ENCODE assay signal across 8 cellular contexts in the genomic region with DNA sequence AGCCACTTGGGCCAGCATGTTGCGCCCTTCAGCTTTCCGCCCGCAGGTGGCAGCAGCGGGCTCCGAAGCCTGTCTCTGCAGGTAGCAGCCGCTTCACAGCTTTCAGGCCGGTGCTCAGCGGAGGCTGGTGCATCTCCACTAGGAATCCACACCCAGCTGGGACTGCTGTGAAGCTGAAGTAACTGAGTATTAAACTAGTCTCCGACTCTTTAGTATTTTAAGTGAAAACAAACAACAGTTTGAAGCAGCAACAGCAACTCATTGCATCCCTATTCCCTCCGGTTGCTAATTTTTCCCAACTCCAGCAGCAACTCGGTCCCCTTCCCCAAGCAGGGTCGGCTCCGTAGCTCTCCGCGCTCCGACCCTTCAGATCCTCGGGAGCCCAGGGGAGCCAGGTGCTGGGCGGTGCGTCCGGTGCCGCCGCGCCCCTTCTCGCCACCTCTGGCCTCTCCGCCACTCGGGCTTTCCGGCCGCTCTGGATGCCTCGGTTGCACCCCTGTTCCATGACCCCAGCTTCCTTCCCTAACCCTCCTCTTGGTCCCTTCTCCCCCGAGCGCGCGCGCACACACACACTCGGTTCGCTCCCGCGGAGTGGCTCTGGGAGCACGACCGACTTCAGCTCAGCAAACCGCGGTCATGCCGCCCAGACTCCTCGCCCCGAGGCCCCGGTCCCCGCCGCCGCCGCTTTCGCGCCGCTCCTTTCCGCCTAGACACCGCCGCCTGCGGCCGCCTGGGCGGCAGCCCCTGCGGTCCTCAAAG. TPM values are rescaled to one million over a fixed set of nuclear protein-coding genes. Genes with fewer than 3 reads are reported as not detected.
A peak's percentile ranks its signal among the peaks of the same experiment; 100 is the strongest.
DNase-seq lines count a peak whose midpoint lies in the region; ATAC-seq and TF ChIP-seq lines count a peak whose summit lies in the region.

No MANE protein-coding gene starts in this region.

- ATAC-seq in GM19467 (IDR thresholded peaks at IDR 0.05; ENCODE audit: unreplicated experiment), result peak; percentile 98

- peak overlapping the region; percentile 35 for H3K4me3 ChIP-seq in epithelial cell of esophagus (ENCODE audit: low read length)

- peaks cover 11% of the 10 kb centered on the region for H3K4me1 Mint-ChIP-seq in mesothelial cell of epicardium

- H3K4me3 Mint-ChIP-seq in mesothelial cell of epicardium, result peak overlapping the region; percentile 81

- no peaks in the 10 kb centered on the region for H3K36me3 Mint-ChIP-seq in mesothelial cell of epicardium

- no peak overlapping the region for H3K27ac Mint-ChIP-seq in mesothelial cell of epicardium

- DNase-seq in CMK (ENCODE audit: low read depth) (peak; percentile 8), HK-2 (ENCODE audit: unreplicated experiment) (peak; percentile 84), NCI-H82 (lab: John Stamatoyannopoulos, UW) (peak; percentile 88), epithelial cell of esophagus (ENCODE audit: low read depth) (peak; percentile 92), mesothelial cell of epicardium (ENCODE audit: low spot score in 2 of 2, unreplicated experiment in 2 of 2) (peak; percentile 72 to 90)
- DNase-seq in activated CD8-positive, alpha-beta memory T cell treated with anti-CD3 and anti-CD28 coated beads, Interleukin-2, amount 50 U/mL, for 4 hours, result peak; percentile 42
- peak; percentile 57 to 66 for DNase-seq in stimulated activated CD8-positive, alpha-beta memory T cell treated with anti-CD3 and anti-CD28 coated beads, Interleukin-2, amount 100 ng/mL, for 48 hours (ENCODE audit: low read depth in 2 of 2)

- H3K27me3 Mint-ChIP-seq in mesothelial cell of epicardium (ENCODE audit: low read depth), result peaks cover 91% of the 10 kb centered on the region

- no peaks in the 10 kb centered on the region for H3K9me3 Mint-ChIP-seq in mesothelial cell of epicardium

- TF ChIP-seq CTCF in epithelial cell of esophagus (IDR thresholded peaks at IDR 0.05; ENCODE audit: insufficient read depth, low read depth, low read length, missing control alignments), result peak; percentile 95
- peak; percentile 90 for TF ChIP-seq CTCF in mesothelial cell of epicardium (IDR thresholded peaks at IDR 0.05; ENCODE audit: unreplicated experiment)

RNA-seq across cellular contexts. Expression of a gene that starts 0.8 kb away (rescaled TPM):
- 0.13 to 1.6 TPM (median 0.20 TPM) in 3 replicates for total RNA-seq in mesothelial cell of epicardium

Comparison
In these comparisons a context has a peak if more than half of its experiments do, and no peak if none do; other contexts are left out.
1. Peak in every context shown above with its lines: DNase-seq, ATAC-seq and H3K4me3 ChIP-seq.
2. DNase-seq: peak in every context shown above with its lines; median percentile 92 in epithelial cell of esophagus; 88 in NCI-H82; 84 in HK-2; 81 in mesothelial cell of epicardium; 62 in stimulated activated CD8-positive, alpha-beta memory T cell treated with anti-CD3 and anti-CD28 coated beads, Interleukin-2, amount 100 ng/mL, for 48 hours; 42 in activated CD8-positive, alpha-beta memory T cell treated with anti-CD3 and anti-CD28 coated beads, Interleukin-2, amount 50 U/mL, for 4 hours; 8 in CMK.